In genomic region chr7:21543528-21544302, GRCh38 we compare ENCODE assay signal across 8 cellular contexts. TPM values are rescaled to one million over a fixed set of nuclear protein-coding genes. Genes with fewer than 3 reads are reported as not detected.
DNase-seq lines count a peak whose midpoint lies in the region; ATAC-seq and TF ChIP-seq lines count a peak whose summit lies in the region.

No MANE protein-coding gene starts in this region.

- peak overlapping the region; percentile 57 for H3K9ac ChIP-seq in HUES6 (ENCODE audit: low read length)

- no peak for TF ChIP-seq CTCF in astrocyte of the spinal cord (IDR thresholded peaks at IDR 0.05; ENCODE audit: low read depth, low read length)
- no peak for TF ChIP-seq CTCF in right lobe of liver (IDR thresholded peaks at IDR 0.05)
- TF ChIP-seq CTCF in omental fat pad (IDR thresholded peaks at IDR 0.05), result no peak

- in situ Hi-C loops in astrocyte of the spinal cord (cut with HindIII; ENCODE audit: low sequenced_read_pairs), result no loop called here

- no peaks in the 10 kb centered on the region for H3K9me3 ChIP-seq in HUES6 (ENCODE audit: control insufficient read depth, insufficient read depth, low read depth, low read length)
- H3K9me3 ChIP-seq in right lobe of liver, result no peaks in the 10 kb centered on the region
- no peaks in the 10 kb centered on the region for H3K9me3 ChIP-seq in aorta (ENCODE audit: control insufficient read depth, low read length)

- H3K4me3 ChIP-seq in HUES6 (ENCODE audit: low read depth, low read length), result peak overlapping the region; percentile 70
- H3K4me3 ChIP-seq in astrocyte of the spinal cord (ENCODE audit: low read depth, low read length), result peak overlapping the region; percentile 38
- H3K4me3 ChIP-seq in right lobe of liver, result peak overlapping the region; percentile 57 to 62 (median 60)
- peak overlapping the region in 1 of 2 donors; percentile 24 for H3K4me3 ChIP-seq in aorta (ENCODE audit: low read length in 2 of 2)

- H3K27me3 ChIP-seq in HUES6 (ENCODE audit: control insufficient read depth, insufficient read depth, low read length), result peaks cover 35% of the 10 kb centered on the region
- no peaks in the 10 kb centered on the region for H3K27me3 ChIP-seq in right lobe of liver
- H3K27me3 ChIP-seq in aorta (ENCODE audit: control insufficient read depth in 1 of 2, insufficient read depth in 2 of 2, low read length in 1 of 2), result no peaks in the 10 kb centered on the region

- intact Hi-C loops in right lobe of liver (cut with DNase I), result no loop called here
- intact Hi-C loops in aorta (cut with DNase I), result no loop called here
- intact Hi-C loops in sciatic nerve (cut with DNase I), result no loop called here

- H3K4me1 ChIP-seq in HUES6 (ENCODE audit: control insufficient read depth, insufficient read depth, low read length), result peaks cover 39% of the 10 kb centered on the region
- peaks cover 0 to 8% (median 0%) of the 10 kb centered on the region in 4 donors for H3K4me1 ChIP-seq in right lobe of liver
- no peaks in the 10 kb centered on the region for H3K4me1 ChIP-seq in aorta (ENCODE audit: control insufficient read depth in 1 of 2, insufficient read depth in 2 of 2, low read length in 2 of 2)

- H3K27ac ChIP-seq in HUES6 (ENCODE audit: low read depth, low read length) (no peak overlapping the region), right lobe of liver (no peak overlapping the region), aorta (ENCODE audit: low read depth in 1 of 2, low read length in 2 of 2) (no peak overlapping the region)

- 10% methylated on average over 10 of the region's 31 CpGs for WGBS in right lobe of liver (ENCODE audit: insufficient coverage, low coverage, low lambda C conversion rate, missing lambda C conversion rate)
- 8% methylated on average over 31 of the region's 31 CpGs for WGBS in aorta, 2 donors

- ATAC-seq in right lobe of liver (peak; percentile 29 to 56 (median 42)), aorta (ENCODE audit: low FRiP score) (peak; percentile 31), omental fat pad (ENCODE audit: low FRiP score) (no peak), sciatic nerve (no peak)

- H3K36me3 ChIP-seq in HUES6 (ENCODE audit: control insufficient read depth, insufficient read depth, low read length) (no peaks in the 10 kb centered on the region), right lobe of liver (no peaks in the 10 kb centered on the region), aorta (ENCODE audit: control insufficient read depth in 1 of 2, insufficient read depth in 2 of 2, low read length in 1 of 2) (no peaks in the 10 kb centered on the region)

- no peak for TF ChIP-seq POLR2A in right lobe of liver (IDR thresholded peaks at IDR 0.05)

- DNase-seq in Daoy (ENCODE audit: low read depth) (peak; percentile 43), astrocyte of the spinal cord (ENCODE audit: low read depth, low spot score) (peak; percentile 8), right lobe of liver (no peak), aorta (no peak), omental fat pad (ENCODE audit: low spot score) (no peak), NCI-H2171 (lab: John Stamatoyannopoulos, UW) (no peak), sciatic nerve (ENCODE audit: low spot score) (no peak)

RNA-seq across cellular contexts. Expression of gene DNAH11, which starts 0.9 kb away (rescaled TPM):
- total RNA-seq in Daoy (2014; rRNA removed; shearing (Covaris generic)), result 24.4 and 30.2 TPM in 2 replicates
- total RNA-seq in right lobe of liver (1 to 10 TPM in 3 of 6 experiments, under 1 TPM in 3; 0.17 to 5.5 (median 1.2) TPM), aorta (1 to 10 TPM; 2.6 to 3.3 TPM), omental fat pad (under 1 TPM; 0.32 to 0.88 (median 0.49) TPM), sciatic nerve (0.49 TPM)
- polyA plus RNA-seq in aorta, result 1 to 10 TPM in 1 of 2 donors, not detected in 1; 2.5 TPM

Comparison
In these comparisons a context has a peak if more than half of its experiments do, and no peak if none do; other contexts are left out.
1. DNase-seq: peak in Daoy (single experiment) and astrocyte of the spinal cord (single experiment); none in right lobe of liver (0 of 3), aorta (0 of 2), omental fat pad (single experiment), NCI-H2171 (single experiment) and sciatic nerve (single experiment).
2. ATAC-seq: peak in right lobe of liver (4 of 4) and aorta (single experiment); none in omental fat pad (single experiment) and sciatic nerve (single experiment).